1 cellular context compared by ENCODE assay signal in the genomic region with DNA sequence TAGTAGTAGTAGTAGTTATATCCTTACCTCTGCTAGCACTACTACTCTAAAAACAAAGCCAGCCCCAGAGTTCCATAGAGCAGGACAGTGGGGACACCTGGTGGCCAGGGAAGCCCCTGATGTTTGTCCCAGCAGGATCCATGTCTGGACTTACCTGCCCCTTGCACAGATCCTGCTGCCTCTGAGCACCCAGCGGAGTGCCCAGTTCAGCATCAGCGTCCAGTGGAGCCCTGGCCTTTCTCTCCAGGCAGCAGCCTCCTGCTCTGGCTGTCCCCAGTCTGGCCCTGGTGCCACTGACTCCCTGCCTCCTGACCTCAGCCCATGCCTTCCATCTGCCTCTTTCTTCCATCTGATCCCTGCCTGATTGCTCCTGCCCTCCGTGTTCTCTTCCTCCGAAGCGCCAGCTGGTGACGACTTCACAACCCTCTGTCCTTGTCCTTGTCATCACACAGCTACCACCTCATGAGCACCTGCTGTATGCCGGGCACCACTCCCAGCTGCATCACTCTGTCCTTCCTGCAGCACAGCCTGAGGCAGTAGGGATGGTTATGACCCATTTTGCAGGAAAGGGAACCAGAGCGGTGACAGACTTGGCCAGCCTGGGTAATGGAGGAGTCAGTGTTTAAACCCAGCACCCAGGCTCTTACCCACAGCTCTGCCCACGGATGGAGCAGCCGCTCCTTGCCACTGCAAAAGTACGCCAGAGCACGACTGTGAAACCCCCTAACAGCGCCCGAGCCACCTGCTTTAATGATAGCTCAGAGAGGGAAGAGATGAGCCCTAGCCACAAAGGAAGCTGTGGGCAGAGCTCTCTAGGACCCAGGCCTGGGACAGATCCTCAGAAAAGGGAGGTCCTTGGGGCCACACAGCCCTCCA.
TF ChIP-seq lines count a peak whose summit lies in the region.

No MANE protein-coding gene starts in this region.

TF ChIP-seq in endothelial cell of umbilical vein, 7 proteins besides CTCF, POLR2A, EP300 and RAD21:
- TF ChIP-seq JUN (IDR thresholded peaks at IDR 0.05; ENCODE audit: borderline replicate concordance, insufficient read depth, insufficient read length, low read depth) (no peak), FOS (IDR thresholded peaks at IDR 0.05; ENCODE audit: borderline replicate concordance, insufficient read depth, low read length) (no peak), GATA2 (IDR thresholded peaks at IDR 0.05; ENCODE audit: insufficient read depth, insufficient read length, low read depth, low read length) (no peak), EZH2 (IDR thresholded peaks at IDR 0.05; ENCODE audit: borderline replicate concordance, low read depth, low read length, severe bottlenecking) (no peak), POLR2AphosphoS5 (IDR thresholded peaks at IDR 0.05; ENCODE audit: insufficient read depth, low read depth, low read length) (no peak), MYC (IDR thresholded peaks at IDR 0.05; ENCODE audit: low read depth, low read length) (no peak)
- TF ChIP-seq, protein P1, sequence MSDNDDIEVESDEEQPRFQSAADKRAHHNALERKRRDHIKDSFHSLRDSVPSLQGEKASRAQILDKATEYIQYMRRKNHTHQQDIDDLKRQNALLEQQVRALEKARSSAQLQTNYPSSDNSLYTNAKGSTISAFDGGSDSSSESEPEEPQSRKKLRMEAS (IDR thresholded peaks at IDR 0.05; ENCODE audit: insufficient read depth, insufficient read length), result no peak
